ENCODE assay signal across 9 cellular contexts in the genomic region with DNA sequence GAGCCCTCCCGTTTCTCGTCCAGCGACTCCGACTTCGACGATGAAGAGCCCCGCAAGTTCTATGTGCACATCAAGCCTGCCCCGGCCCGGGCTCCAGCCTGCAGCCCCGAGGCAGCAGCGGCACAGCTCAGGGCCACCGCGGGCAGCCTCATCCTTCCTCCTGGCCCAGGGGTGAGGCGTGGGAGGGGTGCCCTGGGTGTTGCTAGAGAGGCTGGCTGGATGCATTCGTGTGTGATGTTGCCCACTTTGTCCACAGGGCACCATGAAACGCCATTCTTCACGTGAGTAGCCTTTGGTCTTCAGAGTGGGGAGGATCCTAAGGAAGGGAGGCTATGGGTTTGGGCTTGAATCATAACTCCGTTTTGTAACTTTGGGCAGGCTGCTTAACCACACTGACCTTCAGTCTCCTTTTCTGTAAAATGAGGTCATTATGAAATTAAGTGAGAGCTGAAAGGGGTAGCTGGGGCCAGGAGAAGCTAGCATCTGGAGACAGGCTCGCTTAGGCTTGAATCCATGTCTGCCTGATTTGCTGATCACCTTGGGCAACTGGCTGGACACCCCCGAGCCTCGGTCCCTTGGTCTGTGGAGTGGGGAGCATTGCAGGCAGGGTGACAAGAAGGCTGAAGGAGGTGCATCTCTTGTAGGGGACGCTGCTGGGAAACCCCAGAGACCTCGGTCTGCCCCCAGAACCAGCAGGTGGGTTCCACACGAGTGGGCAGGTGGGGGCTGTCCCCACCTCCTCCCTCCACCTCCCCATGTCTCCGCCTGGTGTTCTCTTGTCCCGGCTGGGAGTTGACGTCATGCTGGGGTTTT. TPM values are rescaled to one million over a fixed set of nuclear protein-coding genes. Genes with fewer than 3 reads are reported as not detected.
DNase-seq lines count a peak whose midpoint lies in the region; ATAC-seq and TF ChIP-seq lines count a peak whose summit lies in the region.
"Had no signal": no experiment of that assay in that cellular context is flagged by ENCODE, and none has a peak within 500 bp of the region (broad histone marks: within the 10 kb centered on the region; RNA-seq: fewer than 3 reads in every experiment).

No MANE protein-coding gene starts in this region.

- TF ChIP-seq CTCF in MCF 10A (IDR thresholded peaks at IDR 0.05; ENCODE audit: unreplicated experiment) (no peak), mammary epithelial cell (conservative IDR thresholded peaks at IDR 0.05 in 1 of 2, IDR thresholded peaks at IDR 0.05 in 1 of 2; ENCODE audit: extremely low read depth in 1 of 2, insufficient read depth in 1 of 2, low read depth in 1 of 2, low read length in 2 of 2) (no peak)
- no peak for TF ChIP-seq CTCF in activated CD8-positive, alpha-beta T cell treated with anti-CD3 and anti-CD28 coated beads for 36 hours (IDR thresholded peaks at IDR 0.05)

- no peaks in the 10 kb centered on the region for H3K27me3 ChIP-seq in mammary epithelial cell (ENCODE audit: insufficient read depth, low read length)

- H3K27ac Mint-ChIP-seq in MCF 10A (ENCODE audit: low read depth, unreplicated experiment): no peak overlapping the region
- peak overlapping the region; percentile 81 for H3K27ac Mint-ChIP-seq in activated CD8-positive, alpha-beta T cell treated with anti-CD3 and anti-CD28 coated beads for 36 hours

- no peaks in the 10 kb centered on the region for H4K20me1 ChIP-seq in mammary epithelial cell (ENCODE audit: insufficient read depth, low read length)

- no peak overlapping the region for H3K9ac ChIP-seq in mammary epithelial cell (ENCODE audit: insufficient read depth, low read length)

- no peaks in the 10 kb centered on the region for H3K27me3 Mint-ChIP-seq in MCF 10A (ENCODE audit: insufficient read depth, unreplicated experiment)
- H3K27me3 Mint-ChIP-seq in activated CD8-positive, alpha-beta T cell treated with anti-CD3 and anti-CD28 coated beads for 36 hours: no peaks in the 10 kb centered on the region

- H3K9me3 Mint-ChIP-seq in MCF 10A (ENCODE audit: unreplicated experiment): no peaks in the 10 kb centered on the region
- no peaks in the 10 kb centered on the region for H3K9me3 Mint-ChIP-seq in activated CD8-positive, alpha-beta T cell treated with anti-CD3 and anti-CD28 coated beads for 36 hours

- H2AFZ ChIP-seq in mammary epithelial cell (ENCODE audit: low read depth, low read length): no peak overlapping the region

- dilution Hi-C loops in mammary epithelial cell (cut with HindIII; ENCODE audit: low sequenced_read_pairs): loop anchor here (10.0 kb wide), 1 partner anchor 251 kb away; a partner anchor contains a TSS

- H3K36me3 ChIP-seq in mammary epithelial cell (ENCODE audit: insufficient read depth, low read length): no peaks in the 10 kb centered on the region

- no peaks in the 10 kb centered on the region for H3K79me2 ChIP-seq in mammary epithelial cell (ENCODE audit: insufficient read depth, low read length)

- WGBS in mammary epithelial cell (ENCODE audit: low coverage, missing lambda C conversion rate): 39% methylated on average over 19 of the region's 27 CpGs

- peaks cover 10% of the 10 kb centered on the region for H3K4me1 ChIP-seq in mammary epithelial cell (ENCODE audit: insufficient read depth, low read length)

- no TSS peak for BruUV-seq in MCF 10A (replicated peaks; lab: Mats Ljungman, UMichigan)
- BruUV-seq in mammary epithelial cell (replicated peaks; lab: Mats Ljungman, UMichigan): no TSS peak

- no peak overlapping the region for H3K27ac ChIP-seq in mammary epithelial cell (ENCODE audit: insufficient read depth, low read depth, low read length)
- H3K27ac ChIP-seq: VCaP had no signal

- no peak overlapping the region for H3K4me3 Mint-ChIP-seq in MCF 10A (ENCODE audit: unreplicated experiment)
- no peak overlapping the region for H3K4me3 Mint-ChIP-seq in activated CD8-positive, alpha-beta T cell treated with anti-CD3 and anti-CD28 coated beads for 36 hours

- CTCF ChIA-PET in MCF 10A (lab: Yijun Ruan, JAX): interaction anchor here (0.6 to 2.4 kb wide), 6 partner anchors 8 to 280 kb away, joined by 3 to 20 read pairs (median 3); no protein-coding TSS in a partner anchor
- CTCF ChIA-PET in mammary epithelial cell (lab: Charles Lee; ENCODE audit: low non-redundant PET): no interaction called here
- CTCF ChIA-PET in activated CD8-positive, alpha-beta T cell treated with anti-CD3 and anti-CD28 coated beads for 36 hours (lab: Charles Lee): interaction anchor here (1.5 to 2.7 kb wide), 4 partner anchors 10 to 71 kb away, joined by 3 to 15 read pairs (median 8); no protein-coding TSS in a partner anchor

- no peak overlapping the region for H3K4me2 ChIP-seq in mammary epithelial cell (ENCODE audit: insufficient read depth, low read depth, low read length)

- H3K4me3 ChIP-seq in mammary epithelial cell (replicated peaks in 1 of 3; ENCODE audit: insufficient read depth in 1 of 3, low read depth in 2 of 3, low read length in 3 of 3): no peak overlapping the region

- H3K36me3 Mint-ChIP-seq in MCF 10A (ENCODE audit: insufficient read depth, unreplicated experiment): no peaks in the 10 kb centered on the region
- H3K36me3 Mint-ChIP-seq in activated CD8-positive, alpha-beta T cell treated with anti-CD3 and anti-CD28 coated beads for 36 hours (ENCODE audit: low read depth): peaks cover 32% of the 10 kb centered on the region

- intact Hi-C loops in MCF 10A (cut with micrococcal nuclease): no loop called here
- intact Hi-C loops in mammary epithelial cell (cut with micrococcal nuclease): loop anchor here (2.0 to 5.0 kb wide), 3 partner anchors 71 to 484 kb away; partner anchors contain the start of gene CCDC124
- intact Hi-C loops in activated CD8-positive, alpha-beta T cell treated with anti-CD3 and anti-CD28 coated beads for 36 hours (cut with micrococcal nuclease): no loop called here

- ATAC-seq in HG02973 (IDR thresholded peaks at IDR 0.05; ENCODE audit: unreplicated experiment): peak; percentile 53
- ATAC-seq in activated CD8-positive, alpha-beta T cell treated with anti-CD3 and anti-CD28 coated beads for 36 hours: peak; percentile 54

- in situ Hi-C loops in mammary epithelial cell (cut with MboI; ENCODE audit: low sequenced_read_pairs in 2 of 2): no loop called here

- H3K9me3 ChIP-seq in mammary epithelial cell (replicated peaks; ENCODE audit: insufficient read depth, low read length): no peaks in the 10 kb centered on the region

- POLR2A ChIA-PET in MCF 10A (lab: Yijun Ruan, JAX): interaction anchor here (0.6 kb wide), 1 partner anchor 670 kb away, joined by 3 read pairs; no protein-coding TSS in a partner anchor
- POLR2A ChIA-PET in activated CD8-positive, alpha-beta T cell treated with anti-CD3 and anti-CD28 coated beads for 36 hours (lab: Charles Lee): interaction anchor here (0.7 kb wide), 2 partner anchors 25 to 124 kb away, joined by 3 read pairs; partner anchors contain the start of gene FCHO1

- DNase-seq in MCF 10A (ENCODE audit: unreplicated experiment) (peak; percentile 26), mammary epithelial cell (no peak), anterior cingulate cortex (lab: John Stamatoyannopoulos, UW) (no peak), hepatic stellate cell (ENCODE audit: low spot score) (no peak), NCI-H526 treated with DMSO at 0.1 percent for 48 hours (lab: John Stamatoyannopoulos, UW) (no peak), cerebellar nuclear complex (lab: John Stamatoyannopoulos, UW) (no peak)
- peak; percentile 48 for DNase-seq in activated CD8-positive, alpha-beta T cell treated with anti-CD3 and anti-CD28 coated beads for 36 hours

- H3K4me1 Mint-ChIP-seq in MCF 10A (ENCODE audit: insufficient read depth, unreplicated experiment): peaks cover 13% of the 10 kb centered on the region
- peaks cover 29% of the 10 kb centered on the region for H3K4me1 Mint-ChIP-seq in activated CD8-positive, alpha-beta T cell treated with anti-CD3 and anti-CD28 coated beads for 36 hours (ENCODE audit: low read depth)

RNA-seq across cellular contexts. Expression of gene B3GNT3, which starts 18.7 kb away (rescaled TPM):
- total RNA-seq in MCF 10A (2022) (0.40 and 0.49 TPM in 2 replicates), mammary epithelial cell (10 to 100 TPM in 1 of 2 donors, 1 to 10 TPM in 1; 2.3 to 18.6 TPM)
- polyA plus RNA-seq in mammary epithelial cell: 7.5 TPM
- polyA minus RNA-seq in mammary epithelial cell: 11.2 TPM
- under 1 TPM in 1 of 2 experiments, not detected in 1; 0.20 TPM for total RNA-seq in activated CD8-positive, alpha-beta T cell treated with anti-CD3 and anti-CD28 coated beads for 36 hours

RNA-seq across cellular contexts. Expression of gene FCHO1, which starts 24.9 kb away (rescaled TPM):
- total RNA-seq in MCF 10A (2022) (0.10 and 0.23 TPM in 2 replicates), mammary epithelial cell (1 to 10 TPM; 1.7 to 2.8 TPM)
- 0.22 TPM for polyA plus RNA-seq in mammary epithelial cell
- 4.6 TPM for polyA minus RNA-seq in mammary epithelial cell
- 10 to 100 TPM; 36.9 to 38.3 TPM for total RNA-seq in activated CD8-positive, alpha-beta T cell treated with anti-CD3 and anti-CD28 coated beads for 36 hours

RNA-seq across cellular contexts. Expression of gene INSL3, which starts 45.1 kb away (rescaled TPM):
- total RNA-seq in MCF 10A (2022): not detected in 2 replicates
- total RNA-seq in mammary epithelial cell: not detected
- polyA plus RNA-seq in mammary epithelial cell: not detected
- polyA minus RNA-seq in mammary epithelial cell: not detected
- 1 to 10 TPM; 5.9 to 6.9 TPM for total RNA-seq in activated CD8-positive, alpha-beta T cell treated with anti-CD3 and anti-CD28 coated beads for 36 hours

RNA-seq across cellular contexts. Expression of gene MAP1S, which starts 56.9 kb away (rescaled TPM):
- total RNA-seq in MCF 10A (2022): 47.1 and 58.3 TPM in 2 replicates
- 10 to 100 TPM; 15.3 to 50.5 TPM for total RNA-seq in mammary epithelial cell
- 14.0 TPM for polyA plus RNA-seq in mammary epithelial cell
- 106 TPM for polyA minus RNA-seq in mammary epithelial cell
- 10 to 100 TPM; 53.8 to 54.7 TPM for total RNA-seq in activated CD8-positive, alpha-beta T cell treated with anti-CD3 and anti-CD28 coated beads for 36 hours

Comparison
In these comparisons a context has a peak if more than half of its experiments do, and no peak if none do; other contexts are left out.
1. DNase-seq: peak in MCF 10A (single experiment) and activated CD8-positive, alpha-beta T cell treated with anti-CD3 and anti-CD28 coated beads for 36 hours (single experiment); none in mammary epithelial cell (single experiment), anterior cingulate cortex (0 of 58), hepatic stellate cell (single experiment), NCI-H526 treated with DMSO at 0.1 percent for 48 hours (single experiment) and cerebellar nuclear complex (0 of 2).
2. RNA of gene FCHO1, which starts 24.9 kb away (total RNA-seq): 36.9 to 38.3 TPM in activated CD8-positive, alpha-beta T cell treated with anti-CD3 and anti-CD28 coated beads for 36 hours; 1.7 to 2.8 TPM in mammary epithelial cell and 0.10 to 0.23 TPM in MCF 10A; every median in the first group is over 10 times any median in the second.